Comparison of ENCODE assay signal across 1 cellular context in genomic region chr15:74397239-74398068, GRCh38.
A peak's percentile ranks its signal among the peaks of the same experiment; 100 is the strongest.
TF ChIP-seq lines count a peak whose summit lies in the region.

No MANE protein-coding gene starts in this region.

TF ChIP-seq in HepG2, 621 proteins besides CTCF, POLR2A, EP300 and RAD21:
- TF ChIP-seq HIC2 (CRISPR knock-in tag; IDR thresholded peaks at IDR 0.05; ENCODE audit: low read depth) (0 out of 2 replicates have a peak, but pooled peaks have one; percentile 10), DZIP1 (CRISPR knock-in tag; IDR thresholded peaks at IDR 0.05) (no peak)
